In the genomic region with DNA sequence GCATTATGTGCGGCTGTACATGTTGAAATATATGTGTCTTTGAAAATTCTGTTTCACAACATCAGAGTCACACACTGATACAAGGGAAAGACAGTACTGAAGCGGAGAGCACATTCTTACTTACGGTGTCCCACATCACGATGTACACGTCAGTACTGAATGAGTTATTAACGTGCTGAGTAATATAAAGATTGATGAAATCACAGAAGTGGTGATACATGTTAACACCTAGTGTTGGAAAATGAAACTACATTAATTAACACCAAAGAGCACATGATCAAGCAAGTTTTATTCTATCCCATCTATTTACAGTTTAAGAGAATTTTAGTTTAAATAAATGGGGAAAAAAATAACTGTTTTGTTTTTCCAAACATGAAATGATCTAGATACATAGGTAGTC, we compare ENCODE assay signal across 20 cellular contexts. TPM values are rescaled to one million over a fixed set of nuclear protein-coding genes. Genes with fewer than 3 reads are reported as not detected.
DNase-seq lines count a peak whose midpoint lies in the region; ATAC-seq, FAIRE-seq and TF ChIP-seq lines count a peak whose summit lies in the region.
"Had no signal": no experiment of that assay in that cellular context is flagged by ENCODE, and none has a peak within 500 bp of the region (broad histone marks: within the 10 kb centered on the region; RNA-seq: fewer than 3 reads in every experiment).

No MANE protein-coding gene starts in this region.

- H3K36me3 Mint-ChIP-seq in activated CD8-positive, alpha-beta T cell treated with anti-CD3 and anti-CD28 coated beads for 36 hours (ENCODE audit: low read depth): peaks cover 29% of the 10 kb centered on the region
- peaks cover 44% of the 10 kb centered on the region for H3K36me3 Mint-ChIP-seq in activated CD8-positive, alpha-beta T cell treated with anti-CD3 and anti-CD28 coated beads, Interleukin-2, amount 10 ng/mL, durations not matched to agents 7 days and 5 days (ENCODE audit: low read depth)
- H3K36me3 Mint-ChIP-seq in progenitor cell of endocrine pancreas (ENCODE audit: insufficient read depth): peaks cover 11% of the 10 kb centered on the region

- peaks cover 6% of the 10 kb centered on the region for H3K4me1 Mint-ChIP-seq in activated CD8-positive, alpha-beta T cell treated with anti-CD3 and anti-CD28 coated beads for 36 hours (ENCODE audit: low read depth)
- no peaks in the 10 kb centered on the region for H3K4me1 Mint-ChIP-seq in activated CD8-positive, alpha-beta T cell treated with anti-CD3 and anti-CD28 coated beads, Interleukin-2, amount 10 ng/mL, durations not matched to agents 7 days and 5 days (ENCODE audit: low read depth)
- peaks cover 10% of the 10 kb centered on the region for H3K4me1 Mint-ChIP-seq in progenitor cell of endocrine pancreas (ENCODE audit: low read depth)
- H3K4me1 Mint-ChIP-seq: activated naive CD8-positive, alpha-beta T cell treated with anti-CD3 and anti-CD28 coated beads, Interleukin-2, amount 10 ng/mL, durations not matched to agents 7 days and 5 days had no signal

- intact Hi-C loops in activated CD8-positive, alpha-beta T cell treated with anti-CD3 and anti-CD28 coated beads for 36 hours (cut with micrococcal nuclease): no loop called here

- H3K4me3 ChIP-seq in bronchial epithelial cell (ENCODE audit: low read depth, low read length): no peak overlapping the region
- H3K4me3 ChIP-seq: esophagus muscularis mucosa, mucosa of descending colon, Peyer's patch, thyroid gland had no signal

- POLR2A ChIA-PET in activated CD8-positive, alpha-beta T cell treated with anti-CD3 and anti-CD28 coated beads for 36 hours (lab: Charles Lee): no interaction called here
- POLR2A ChIA-PET in activated CD8-positive, alpha-beta T cell treated with anti-CD3 and anti-CD28 coated beads, Interleukin-2, amount 10 ng/mL, durations not matched to agents 7 days and 5 days (lab: Charles Lee): no interaction called here

- no peaks in the 10 kb centered on the region for H3K27me3 Mint-ChIP-seq in activated CD8-positive, alpha-beta T cell treated with anti-CD3 and anti-CD28 coated beads for 36 hours
- H3K27me3 Mint-ChIP-seq in activated CD8-positive, alpha-beta T cell treated with anti-CD3 and anti-CD28 coated beads, Interleukin-2, amount 10 ng/mL, durations not matched to agents 7 days and 5 days (ENCODE audit: low read depth): no peaks in the 10 kb centered on the region
- no peaks in the 10 kb centered on the region for H3K27me3 Mint-ChIP-seq in progenitor cell of endocrine pancreas
- H3K27me3 Mint-ChIP-seq: activated naive CD8-positive, alpha-beta T cell treated with anti-CD3 and anti-CD28 coated beads, Interleukin-2, amount 10 ng/mL, durations not matched to agents 7 days and 5 days had no signal

- no peak overlapping the region for H3K4me3 Mint-ChIP-seq in activated CD8-positive, alpha-beta T cell treated with anti-CD3 and anti-CD28 coated beads for 36 hours
- no peak overlapping the region for H3K4me3 Mint-ChIP-seq in activated CD8-positive, alpha-beta T cell treated with anti-CD3 and anti-CD28 coated beads, Interleukin-2, amount 10 ng/mL, durations not matched to agents 7 days and 5 days
- no peak overlapping the region for H3K4me3 Mint-ChIP-seq in progenitor cell of endocrine pancreas (ENCODE audit: low read depth)
- H3K4me3 Mint-ChIP-seq: activated naive CD8-positive, alpha-beta T cell treated with anti-CD3 and anti-CD28 coated beads, Interleukin-2, amount 10 ng/mL, durations not matched to agents 7 days and 5 days had no signal

- CTCF ChIA-PET in activated CD8-positive, alpha-beta T cell treated with anti-CD3 and anti-CD28 coated beads for 36 hours (lab: Charles Lee): no interaction called here
- CTCF ChIA-PET in activated CD8-positive, alpha-beta T cell treated with anti-CD3 and anti-CD28 coated beads, Interleukin-2, amount 10 ng/mL, durations not matched to agents 7 days and 5 days (lab: Charles Lee): no interaction called here

- no peaks in the 10 kb centered on the region for H3K9me3 Mint-ChIP-seq in activated CD8-positive, alpha-beta T cell treated with anti-CD3 and anti-CD28 coated beads for 36 hours
- no peaks in the 10 kb centered on the region for H3K9me3 Mint-ChIP-seq in activated CD8-positive, alpha-beta T cell treated with anti-CD3 and anti-CD28 coated beads, Interleukin-2, amount 10 ng/mL, durations not matched to agents 7 days and 5 days (ENCODE audit: insufficient read depth)
- peaks cover 3% of the 10 kb centered on the region for H3K9me3 Mint-ChIP-seq in progenitor cell of endocrine pancreas (ENCODE audit: low read depth)
- H3K9me3 Mint-ChIP-seq: activated naive CD8-positive, alpha-beta T cell treated with anti-CD3 and anti-CD28 coated beads, Interleukin-2, amount 10 ng/mL, durations not matched to agents 7 days and 5 days had no signal

- FAIRE-seq in bronchial epithelial cell (lab: Jason Lieb, UNC): no peak
- FAIRE-seq: A204.1 had no signal

- TF ChIP-seq CTCF in activated CD8-positive, alpha-beta T cell treated with anti-CD3 and anti-CD28 coated beads for 36 hours (IDR thresholded peaks at IDR 0.05): no peak
- no peak for TF ChIP-seq CTCF in bronchial epithelial cell (IDR thresholded peaks at IDR 0.05; ENCODE audit: insufficient read depth, low read length, severe bottlenecking)
- TF ChIP-seq CTCF in progenitor cell of endocrine pancreas (IDR thresholded peaks at IDR 0.05; ENCODE audit: unreplicated experiment): peak; percentile 21

- H3K36me3 ChIP-seq in bronchial epithelial cell (ENCODE audit: control insufficient read depth, insufficient read depth, low read length): peaks cover 14% of the 10 kb centered on the region

- H3K27ac Mint-ChIP-seq in activated CD8-positive, alpha-beta T cell treated with anti-CD3 and anti-CD28 coated beads for 36 hours: no peak overlapping the region
- H3K27ac Mint-ChIP-seq in activated CD8-positive, alpha-beta T cell treated with anti-CD3 and anti-CD28 coated beads, Interleukin-2, amount 10 ng/mL, durations not matched to agents 7 days and 5 days: no peak overlapping the region
- H3K27ac Mint-ChIP-seq in progenitor cell of endocrine pancreas: no peak overlapping the region
- H3K27ac Mint-ChIP-seq: activated naive CD8-positive, alpha-beta T cell treated with anti-CD3 and anti-CD28 coated beads, Interleukin-2, amount 10 ng/mL, durations not matched to agents 7 days and 5 days had no signal

- no peak for DNase-seq in activated CD8-positive, alpha-beta T cell treated with anti-CD3 and anti-CD28 coated beads for 36 hours
- no peak for DNase-seq in activated CD8-positive, alpha-beta T cell treated with anti-CD3 and anti-CD28 coated beads, Interleukin-2, amount 10 ng/mL, durations not matched to agents 7 days and 5 days
- DNase-seq in bronchial epithelial cell (ENCODE audit: low read depth) (peak; percentile 27), progenitor cell of endocrine pancreas (ENCODE audit: low spot score, unreplicated experiment) (no peak), DMS 273 treated with DMSO at 0.1 percent for 48 hours (lab: John Stamatoyannopoulos, UW) (no peak), HK-2 (ENCODE audit: unreplicated experiment) (no peak)
- DNase-seq: activated CD4-positive, alpha-beta T cell treated with anti-CD3 and anti-CD28 coated beads for 48 hours; activated naive CD8-positive, alpha-beta T cell treated with anti-CD3 and anti-CD28 coated beads, Interleukin-2, amount 10 ng/mL, durations not matched to agents 7 days and 5 days; C1 segment of cervical spinal cord; mucosa of descending colon; NCI-H146; NCI-H82; Peyer's patch; SK-N-SH; stimulated activated CD4-positive, alpha-beta T cell treated with anti-CD3 and anti-CD28 coated beads, Interleukin-12 subunit alpha, Interleukin-12 subunit beta, amount 100 ng/mL, for 4 hours; thyroid gland had no signal

- ATAC-seq in activated CD8-positive, alpha-beta T cell treated with anti-CD3 and anti-CD28 coated beads for 36 hours: peak; percentile 83
- ATAC-seq in activated CD8-positive, alpha-beta T cell treated with anti-CD3 and anti-CD28 coated beads, Interleukin-2, amount 10 ng/mL, durations not matched to agents 7 days and 5 days: no peak
- ATAC-seq in HG03175 (IDR thresholded peaks at IDR 0.05; ENCODE audit: unreplicated experiment) (peak; percentile 81), HG03460 (IDR thresholded peaks at IDR 0.05; ENCODE audit: unreplicated experiment) (no peak)
- ATAC-seq: mucosa of descending colon had no signal

- H3K27me3 ChIP-seq in bronchial epithelial cell (ENCODE audit: control insufficient read depth, insufficient read depth, low read length): no peaks in the 10 kb centered on the region
- H3K27me3 ChIP-seq: esophagus muscularis mucosa, Peyer's patch, thyroid gland had no signal

RNA-seq across cellular contexts. Expression of a gene that starts 15.6 kb away (rescaled TPM):
- 1 to 10 TPM; 4.3 to 4.9 TPM for total RNA-seq in activated CD8-positive, alpha-beta T cell treated with anti-CD3 and anti-CD28 coated beads for 36 hours
- 10 to 100 TPM in 1 of 2 experiments, 1 to 10 TPM in 1; 9.4 to 13.6 TPM for total RNA-seq in activated CD8-positive, alpha-beta T cell treated with anti-CD3 and anti-CD28 coated beads, Interleukin-2, amount 10 ng/mL, durations not matched to agents 7 days and 5 days
- total RNA-seq in bronchial epithelial cell (29.8 and 33.2 TPM in 2 replicates), progenitor cell of endocrine pancreas (15.5 and 17.5 TPM in 2 replicates)

RNA-seq across cellular contexts. Expression of a gene that starts 54.2 kb away (rescaled TPM):
- 10 to 100 TPM; 38.9 to 42.1 TPM for total RNA-seq in activated CD8-positive, alpha-beta T cell treated with anti-CD3 and anti-CD28 coated beads for 36 hours
- 10 to 100 TPM; 47.5 to 49.3 TPM for total RNA-seq in activated CD8-positive, alpha-beta T cell treated with anti-CD3 and anti-CD28 coated beads, Interleukin-2, amount 10 ng/mL, durations not matched to agents 7 days and 5 days
- total RNA-seq in bronchial epithelial cell: 21.3 and 28.9 TPM in 2 replicates
- 30.1 and 34.2 TPM in 2 replicates for total RNA-seq in progenitor cell of endocrine pancreas

Comparison
In these comparisons a context has a peak if more than half of its experiments do, and no peak if none do; other contexts are left out.
1. ATAC-seq: peak in activated CD8-positive, alpha-beta T cell treated with anti-CD3 and anti-CD28 coated beads for 36 hours (single experiment) and HG03175 (single experiment); none in activated CD8-positive, alpha-beta T cell treated with anti-CD3 and anti-CD28 coated beads, Interleukin-2, amount 10 ng/mL, durations not matched to agents 7 days and 5 days (single experiment) and HG03460 (single experiment).